18 cellular contexts compared by ENCODE assay signal in the genomic region with DNA sequence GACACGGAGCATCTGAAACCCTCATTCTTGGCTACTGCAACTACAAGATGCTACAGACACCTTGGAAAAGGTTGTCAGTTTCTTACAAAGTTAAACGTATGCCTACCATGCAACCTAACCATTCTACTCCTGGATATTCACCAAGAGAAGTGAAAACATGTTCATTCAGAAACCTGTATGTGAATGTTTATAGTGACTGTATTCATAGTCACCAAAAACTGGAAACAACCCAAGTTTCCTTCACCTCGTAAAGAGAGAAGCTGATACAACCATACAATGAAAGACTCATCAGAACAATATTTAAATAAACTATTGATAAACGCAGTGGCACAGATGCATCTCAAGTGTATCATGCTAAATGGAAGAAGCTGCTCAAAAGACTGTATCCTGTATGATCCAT.
"Had no signal": no experiment of that assay in that cellular context is flagged by ENCODE, and none has a peak within 500 bp of the region (broad histone marks: within the 10 kb centered on the region; RNA-seq: fewer than 3 reads in every experiment).

No MANE protein-coding gene starts in this region.

- ATAC-seq: body of pancreas had no signal

- H3K27ac Mint-ChIP-seq: T-helper 1 cell treated with Interleukin-12 subunit alpha and Interleukin-12 subunit beta and Interleukin-4 antibody, amounts not matched to agents 30 μg/mL and 1 μg/mL, for 36 hours had no signal

- H3K27me3 ChIP-seq: ascending aorta, body of pancreas, cardiac muscle cell, MG63 had no signal

- H3K4me2 ChIP-seq: KMS-11 had no signal

- H3K4me3 Mint-ChIP-seq: activated CD4-positive, alpha-beta T cell treated with anti-CD3 and anti-CD28 coated beads, Interleukin-2, amount 10 ng/mL, durations not matched to agents 24 days and 14 days; T-helper 1 cell treated with Interleukin-12 subunit alpha and Interleukin-12 subunit beta and Interleukin-4 antibody, amounts not matched to agents 30 μg/mL and 1 μg/mL, for 36 hours had no signal

- H3K27ac ChIP-seq: ascending aorta, body of pancreas, cardiac muscle cell, KMS-11 had no signal

- H3K9me3 Mint-ChIP-seq: activated CD4-positive, alpha-beta T cell treated with anti-CD3 and anti-CD28 coated beads, Interleukin-2, amount 10 ng/mL, durations not matched to agents 24 days and 14 days; activated T-cell treated with anti-CD3 and anti-CD28 coated beads, Interleukin-2, amount 50 U/mL, for 72 hours; T-helper 1 cell treated with Interleukin-12 subunit alpha and Interleukin-12 subunit beta and Interleukin-4 antibody, amounts not matched to agents 30 μg/mL and 1 μg/mL, for 36 hours had no signal

- H3K4me3 ChIP-seq: ascending aorta, body of pancreas, cardiac muscle cell, MG63 had no signal

- H3K4me1 ChIP-seq: body of pancreas had no signal

- H3K9ac ChIP-seq: KMS-11 had no signal

- H3K27me3 Mint-ChIP-seq: activated CD4-positive, alpha-beta T cell treated with anti-CD3 and anti-CD28 coated beads, Interleukin-2, amount 10 ng/mL, durations not matched to agents 24 days and 14 days had no signal

- H3K9me3 ChIP-seq: ascending aorta, body of pancreas, MG63 had no signal

- DNase-seq: activated CD4-positive, alpha-beta T cell treated with anti-CD3 and anti-CD28 coated beads, Interleukin-2, amount 10 ng/mL, durations not matched to agents 24 days and 14 days; activated CD4-positive, alpha-beta T cell treated with anti-CD3 and anti-CD28 coated beads, Interleukin-2, amount 50 U/mL, for 48 hours; activated naive CD4-positive, alpha-beta T cell treated with anti-CD3 and anti-CD28 coated beads, Interleukin-2, amount 50 U/mL, for 16 hours; activated T-cell treated with anti-CD3 and anti-CD28 coated beads for 4 hours; activated T-cell treated with anti-CD3 and anti-CD28 coated beads, Interleukin-2, amount 50 U/mL, for 72 hours; amniotic stem cell; MG63; NCI-H1105; NCI-H1436; NCI-H187; NCI-H2081; NCI-H510A treated with DMSO at 0.1 percent for 48 hours; SHP77 treated with DMSO at 0.1 percent for 48 hours had no signal
